Comparison of ENCODE assay signal across 1 cellular context in genomic region chr5:135823799-135824366, GRCh38.
TF ChIP-seq lines count a peak whose summit lies in the region.

No MANE protein-coding gene starts in this region.

TF ChIP-seq in H1, 55 proteins besides CTCF, POLR2A, EP300 and RAD21:
- TF ChIP-seq CBX8 (IDR thresholded peaks at IDR 0.05; ENCODE audit: borderline replicate concordance, low read depth, low read length) (no peak), SIRT6 (IDR thresholded peaks at IDR 0.05; ENCODE audit: low read length) (no peak), YY1 (IDR thresholded peaks at IDR 0.05; ENCODE audit: low read depth, low read length) (no peak), HDAC2 (IDR thresholded peaks at IDR 0.05; ENCODE audit: borderline replicate concordance in 1 of 2, low read depth in 2 of 2, low read length in 2 of 2) (no peak), SRF (IDR thresholded peaks at IDR 0.05; ENCODE audit: low read depth, low read length) (no peak), RXRA (IDR thresholded peaks at IDR 0.05; ENCODE audit: insufficient read depth, low read depth, low read length) (no peak), GABPA (IDR thresholded peaks at IDR 0.05; ENCODE audit: borderline replicate concordance, insufficient read depth, low read length) (no peak), MAFK (IDR thresholded peaks at IDR 0.05; ENCODE audit: low read depth, low read length) (no peak), ASH2L (IDR thresholded peaks at IDR 0.05; ENCODE audit: low read length) (no peak), EGR1 (IDR thresholded peaks at IDR 0.05; ENCODE audit: borderline replicate concordance, low read depth, low read length) (no peak), JUN (IDR thresholded peaks at IDR 0.05; ENCODE audit: low read depth, low read length) (no peak), HDAC6 (IDR thresholded peaks at IDR 0.05; ENCODE audit: low read depth, low read length) (no peak), TCF12 (IDR thresholded peaks at IDR 0.05; ENCODE audit: low read depth, low read length) (no peak)
